In the genomic region with DNA sequence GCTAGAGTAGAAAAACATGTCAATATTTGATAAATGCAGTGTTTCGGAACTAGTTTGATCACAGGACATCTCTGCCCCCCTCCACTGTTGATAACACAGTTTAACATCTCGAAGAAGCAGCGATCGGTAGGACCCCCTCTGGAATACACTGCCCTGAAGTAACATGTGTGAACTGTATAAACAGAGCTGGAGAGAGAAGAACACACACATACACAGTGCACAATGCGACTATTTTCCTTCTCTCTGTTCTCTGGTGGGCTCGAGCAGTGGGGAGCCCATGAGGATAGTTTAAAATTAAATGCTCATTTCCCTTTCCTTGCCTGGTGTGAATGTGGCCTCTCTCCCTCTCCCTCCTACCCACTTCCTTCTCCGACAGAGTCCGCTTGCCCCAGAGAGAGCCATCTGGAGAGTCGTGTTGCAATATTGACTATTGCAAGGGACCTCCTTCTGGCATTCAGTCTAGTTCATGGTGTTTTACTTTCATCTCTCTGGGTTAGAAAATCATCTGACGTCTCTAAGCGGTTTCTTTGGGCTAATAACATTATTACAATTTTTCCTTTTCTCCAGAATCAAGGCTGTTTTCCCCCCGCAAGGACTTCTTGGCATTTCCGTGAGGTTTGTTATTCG, we compare ENCODE assay signal across 10 cellular contexts. TPM values are rescaled to one million over a fixed set of nuclear protein-coding genes. Genes with fewer than 3 reads are reported as not detected.
A peak's percentile ranks its signal among the peaks of the same experiment; 100 is the strongest.
DNase-seq lines count a peak whose midpoint lies in the region; ATAC-seq and TF ChIP-seq lines count a peak whose summit lies in the region.
"Had no signal": no experiment of that assay in that cellular context is flagged by ENCODE, and none has a peak within 500 bp of the region (broad histone marks: within the 10 kb centered on the region; RNA-seq: fewer than 3 reads in every experiment).

No MANE protein-coding gene starts in this region.

- CTCF ChIA-PET in activated CD4-positive, alpha-beta T cell treated with anti-CD3 and anti-CD28 coated beads, Interleukin-2, amount 10 ng/mL, durations not matched to agents 7 days and 5 days (lab: Charles Lee): no interaction called here

- H3K27ac ChIP-seq in 22Rv1: peak overlapping the region; percentile 61

- H3K9me3 Mint-ChIP-seq in activated CD4-positive, alpha-beta T cell treated with anti-CD3 and anti-CD28 coated beads, Interleukin-2, amount 10 ng/mL, durations not matched to agents 7 days and 5 days: no peaks in the 10 kb centered on the region
- H3K9me3 Mint-ChIP-seq in stimulated activated effector memory CD8-positive, alpha-beta T cell treated with anti-CD3 and anti-CD28 coated beads, Interleukin-12 subunit alpha, Interleukin-12 subunit beta, amount 100 ng/mL, for 72 hours: no peaks in the 10 kb centered on the region
- H3K9me3 Mint-ChIP-seq: neural crest cell; stimulated activated naive B cell treated with anti-CD40 and anti-IgM and Interleukin-4, amounts not matched to agents 10 μg/mL and 1 μg/mL and 100 μg/mL, for 72 hours had no signal

- in situ Hi-C loops in KBM-7 (cut with MboI; ENCODE audit: low pct_unique_long_range_greater_than_20kb, low sequenced_read_pairs): no loop called here

- no peak overlapping the region for H3K27ac Mint-ChIP-seq in activated CD4-positive, alpha-beta T cell treated with anti-CD3 and anti-CD28 coated beads, Interleukin-2, amount 10 ng/mL, durations not matched to agents 7 days and 5 days
- H3K27ac Mint-ChIP-seq in stimulated activated effector memory CD8-positive, alpha-beta T cell treated with anti-CD3 and anti-CD28 coated beads, Interleukin-12 subunit alpha, Interleukin-12 subunit beta, amount 100 ng/mL, for 72 hours: no peak overlapping the region
- H3K27ac Mint-ChIP-seq: stimulated activated naive B cell treated with anti-CD40 and anti-IgM and Interleukin-4, amounts not matched to agents 10 μg/mL and 1 μg/mL and 100 μg/mL, for 72 hours had no signal

- ATAC-seq in stimulated activated effector memory CD8-positive, alpha-beta T cell treated with anti-CD3 and anti-CD28 coated beads, Interleukin-12 subunit alpha, Interleukin-12 subunit beta, amount 100 ng/mL, for 72 hours: no peak
- ATAC-seq: stimulated activated naive B cell treated with anti-CD40 and anti-IgM and Interleukin-4, amounts not matched to agents 10 μg/mL and 1 μg/mL and 100 μg/mL, for 72 hours had no signal

- TF ChIP-seq CTCF in 22Rv1 (IDR thresholded peaks at IDR 0.05): no peak

- peaks cover 3% of the 10 kb centered on the region for H3K27me3 Mint-ChIP-seq in activated CD4-positive, alpha-beta T cell treated with anti-CD3 and anti-CD28 coated beads, Interleukin-2, amount 10 ng/mL, durations not matched to agents 7 days and 5 days

- H3K36me3 Mint-ChIP-seq in activated CD4-positive, alpha-beta T cell treated with anti-CD3 and anti-CD28 coated beads, Interleukin-2, amount 10 ng/mL, durations not matched to agents 7 days and 5 days (ENCODE audit: low read depth): no peaks in the 10 kb centered on the region
- H3K36me3 Mint-ChIP-seq in stimulated activated effector memory CD8-positive, alpha-beta T cell treated with anti-CD3 and anti-CD28 coated beads, Interleukin-12 subunit alpha, Interleukin-12 subunit beta, amount 100 ng/mL, for 72 hours: no peaks in the 10 kb centered on the region
- H3K36me3 Mint-ChIP-seq: stimulated activated naive B cell treated with anti-CD40 and anti-IgM and Interleukin-4, amounts not matched to agents 10 μg/mL and 1 μg/mL and 100 μg/mL, for 72 hours had no signal

- H3K4me1 Mint-ChIP-seq in activated CD4-positive, alpha-beta T cell treated with anti-CD3 and anti-CD28 coated beads, Interleukin-2, amount 10 ng/mL, durations not matched to agents 7 days and 5 days: no peaks in the 10 kb centered on the region
- H3K4me1 Mint-ChIP-seq in stimulated activated effector memory CD8-positive, alpha-beta T cell treated with anti-CD3 and anti-CD28 coated beads, Interleukin-12 subunit alpha, Interleukin-12 subunit beta, amount 100 ng/mL, for 72 hours: no peaks in the 10 kb centered on the region
- H3K4me1 Mint-ChIP-seq: stimulated activated naive B cell treated with anti-CD40 and anti-IgM and Interleukin-4, amounts not matched to agents 10 μg/mL and 1 μg/mL and 100 μg/mL, for 72 hours had no signal

- no peak overlapping the region for H3K4me3 Mint-ChIP-seq in activated CD4-positive, alpha-beta T cell treated with anti-CD3 and anti-CD28 coated beads, Interleukin-2, amount 10 ng/mL, durations not matched to agents 7 days and 5 days
- no peak overlapping the region for H3K4me3 Mint-ChIP-seq in stimulated activated effector memory CD8-positive, alpha-beta T cell treated with anti-CD3 and anti-CD28 coated beads, Interleukin-12 subunit alpha, Interleukin-12 subunit beta, amount 100 ng/mL, for 72 hours
- H3K4me3 Mint-ChIP-seq: neural crest cell; stimulated activated naive B cell treated with anti-CD40 and anti-IgM and Interleukin-4, amounts not matched to agents 10 μg/mL and 1 μg/mL and 100 μg/mL, for 72 hours had no signal

- POLR2A ChIA-PET in activated CD4-positive, alpha-beta T cell treated with anti-CD3 and anti-CD28 coated beads, Interleukin-2, amount 10 ng/mL, durations not matched to agents 7 days and 5 days (lab: Charles Lee): no interaction called here

- peak; percentile 77 for DNase-seq in KBM-7
- peak; percentile 34 for DNase-seq in brain pericyte (ENCODE audit: low read depth, low spot score)
- peak; percentile 75 for DNase-seq in medulla oblongata (ENCODE audit: extremely low spot score)
- no peak for DNase-seq in activated CD4-positive, alpha-beta T cell treated with anti-CD3 and anti-CD28 coated beads, Interleukin-2, amount 10 ng/mL, durations not matched to agents 7 days and 5 days
- DNase-seq in NCI-H82 treated with DMSO at 0.1 percent for 48 hours (lab: John Stamatoyannopoulos, UW; ENCODE audit: unreplicated experiment): no peak
- no peak for DNase-seq in stimulated activated effector memory CD8-positive, alpha-beta T cell treated with anti-CD3 and anti-CD28 coated beads, Interleukin-12 subunit alpha, Interleukin-12 subunit beta, amount 100 ng/mL, for 72 hours (ENCODE audit: low spot score in 2 of 2)
- DNase-seq in activated CD4-positive, alpha-beta T cell treated with anti-CD3 and anti-CD28 coated beads for 4 hours: no peak
- DNase-seq: stimulated activated naive B cell treated with anti-CD40 and anti-IgM and Interleukin-4, amounts not matched to agents 10 μg/mL and 1 μg/mL and 100 μg/mL, for 72 hours had no signal

RNA-seq across cellular contexts. Expression of a gene that starts 51.6 kb away (rescaled TPM):
- not detected for total RNA-seq in activated CD4-positive, alpha-beta T cell treated with anti-CD3 and anti-CD28 coated beads, Interleukin-2, amount 10 ng/mL, durations not matched to agents 7 days and 5 days
- total RNA-seq: neural crest cell had no signal

Comparison
In these comparisons a context has a peak if more than half of its experiments do, and no peak if none do; other contexts are left out.
1. DNase-seq: peak in KBM-7 (single experiment), brain pericyte (single experiment) and medulla oblongata (single experiment); none in activated CD4-positive, alpha-beta T cell treated with anti-CD3 and anti-CD28 coated beads, Interleukin-2, amount 10 ng/mL, durations not matched to agents 7 days and 5 days (single experiment), NCI-H82 treated with DMSO at 0.1 percent for 48 hours (single experiment), stimulated activated effector memory CD8-positive, alpha-beta T cell treated with anti-CD3 and anti-CD28 coated beads, Interleukin-12 subunit alpha, Interleukin-12 subunit beta, amount 100 ng/mL, for 72 hours (0 of 2) and activated CD4-positive, alpha-beta T cell treated with anti-CD3 and anti-CD28 coated beads for 4 hours (0 of 2).